In the genomic region with DNA sequence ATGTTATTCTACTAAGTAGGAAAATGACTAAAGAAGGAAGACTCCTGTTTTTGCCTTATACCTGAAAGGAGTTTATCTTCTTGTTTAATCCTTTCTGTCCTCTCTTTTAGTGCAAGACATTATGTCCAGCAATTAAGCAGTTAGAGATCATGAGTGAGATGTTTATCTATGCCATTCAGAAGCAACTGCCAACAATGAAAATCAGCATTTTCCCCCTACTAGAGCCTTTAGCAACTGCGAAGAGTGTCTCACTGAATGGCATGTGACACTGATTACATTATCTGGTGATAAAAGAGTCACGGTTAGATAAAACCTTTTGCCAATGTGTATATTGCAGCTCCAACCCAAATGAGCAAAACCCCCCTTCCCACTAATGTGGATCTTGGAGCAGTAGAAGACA, we compare ENCODE assay signal across 11 cellular contexts.
"Had no signal": no experiment of that assay in that cellular context is flagged by ENCODE, and none has a peak within 500 bp of the region (broad histone marks: within the 10 kb centered on the region; RNA-seq: fewer than 3 reads in every experiment).

No MANE protein-coding gene starts in this region.

- H3K4me3 ChIP-seq: stomach had no signal

- H3K9me3 ChIP-seq: neutrophil, stomach had no signal

- DNase-seq: activated CD4-positive, alpha-beta memory T cell treated with anti-CD3 and anti-CD28 coated beads, Interleukin-2, amount 10 ng/mL, durations not matched to agents 7 days and 5 days; activated CD4-positive, alpha-beta T cell treated with anti-CD3 and anti-CD28 coated beads for 1 hour; activated gamma-delta T cell; activated T-cell treated with anti-CD3 and anti-CD28 coated beads, Interleukin-2, amount 50 U/mL, for 48 hours; amygdala; brain microvascular endothelial cell; effector memory CD4-positive, alpha-beta T cell; kidney; stimulated activated CD4-positive, alpha-beta T cell treated with anti-CD3 and anti-CD28 coated beads, Interleukin-4, amount 100 ng/mL, for 4 hours; stomach had no signal

- H3K27me3 ChIP-seq: brain microvascular endothelial cell, neutrophil, stomach had no signal

- H3K4me1 ChIP-seq: stomach had no signal

- H3K36me3 ChIP-seq: brain microvascular endothelial cell, neutrophil, stomach had no signal
